Comparison of ENCODE assay signal across 21 cellular contexts in genomic region chr5:146196459-146197048, GRCh38. TPM values are rescaled to one million over a fixed set of nuclear protein-coding genes. Genes with fewer than 3 reads are reported as not detected.
DNase-seq lines count a peak whose midpoint lies in the region; ATAC-seq, FAIRE-seq and TF ChIP-seq lines count a peak whose summit lies in the region.
"Had no signal": no experiment of that assay in that cellular context is flagged by ENCODE, and none has a peak within 500 bp of the region (broad histone marks: within the 10 kb centered on the region; RNA-seq: fewer than 3 reads in every experiment).

No MANE protein-coding gene starts in this region.

- H3K56ac ChIP-seq in IMR-90 (ENCODE audit: extremely low read depth, insufficient read depth, low read length), result no peak overlapping the region

- ATAC-seq in HepG2, result no peak
- no peak for ATAC-seq in right lobe of liver
- no peak for ATAC-seq in IMR-90 (ENCODE audit: low read depth)
- no peak for ATAC-seq in K562
- no peak for ATAC-seq in HG03565 (IDR thresholded peaks at IDR 0.05; ENCODE audit: unreplicated experiment)
- ATAC-seq in left colon, result no peak
- ATAC-seq: CD8-positive, alpha-beta T cell had no signal

- H2AFZ ChIP-seq in HepG2 (ENCODE audit: low read length) (no peak overlapping the region), IMR-90 (replicated peaks; ENCODE audit: low read length, poor library complexity) (no peak overlapping the region), K562 (ENCODE audit: low read depth, low read length) (no peak overlapping the region)

- no peak overlapping the region for H4K91ac ChIP-seq in IMR-90 (ENCODE audit: insufficient read depth, low read depth, low read length)

- TF ChIP-seq POLR2A in HepG2 (IDR thresholded peaks at IDR 0.05; ENCODE audit: insufficient read depth in 1 of 2, low read depth in 2 of 2, low read length in 2 of 2) (no peak), right lobe of liver (IDR thresholded peaks at IDR 0.05) (no peak), IMR-90 (IDR thresholded peaks at IDR 0.05; ENCODE audit: low read depth, low read length) (no peak), K562 (conservative IDR thresholded peaks at IDR 0.05) (no peak)

- BruUV-seq in HepG2 (replicated peaks; lab: Mats Ljungman, UMichigan) (no TSS peak), IMR-90 (replicated peaks; lab: Mats Ljungman, UMichigan) (no TSS peak), K562 (replicated peaks; lab: Mats Ljungman, UMichigan) (no TSS peak)

- H3K9me3 ChIP-seq in HepG2 (ENCODE audit: low read length) (no peaks in the 10 kb centered on the region), right lobe of liver (no peaks in the 10 kb centered on the region), IMR-90 (ENCODE audit: control insufficient read depth, insufficient read depth, low read length) (no peaks in the 10 kb centered on the region), K562 (replicated peaks; ENCODE audit: control insufficient read depth, insufficient read depth, low read depth, low read length) (no peaks in the 10 kb centered on the region)
- H3K9me3 ChIP-seq: BLaER1 treated with 17β-estradiol and CSF1 and Interleukin-3, amounts not matched to agents 10 nM and 100 nM; Caco-2 had no signal

- no peak for TF ChIP-seq CTCF in HepG2 (CRISPR knock-in tag; IDR thresholded peaks at IDR 0.05)
- TF ChIP-seq CTCF in right lobe of liver (IDR thresholded peaks at IDR 0.05), result no peak
- no peak for TF ChIP-seq CTCF in IMR-90 (conservative IDR thresholded peaks at IDR 0.05; ENCODE audit: low read depth, low read length)
- no peak for TF ChIP-seq CTCF in K562 (IDR thresholded peaks at IDR 0.05 in 2 of 3, conservative IDR thresholded peaks at IDR 0.05 in 1 of 3; ENCODE audit: insufficient read depth in 2 of 3, low read depth in 1 of 3, low read length in 3 of 3)

- no peak overlapping the region for H2AK5ac ChIP-seq in IMR-90 (ENCODE audit: low read depth, low read length)

- no peak overlapping the region for H4K8ac ChIP-seq in IMR-90 (ENCODE audit: low read depth in 2 of 2, low read length in 2 of 2)

- no peaks in the 10 kb centered on the region for H4K20me1 ChIP-seq in HepG2 (ENCODE audit: insufficient read depth, low read length)
- H4K20me1 ChIP-seq in IMR-90 (ENCODE audit: insufficient read depth, low read length), result no peaks in the 10 kb centered on the region
- no peaks in the 10 kb centered on the region for H4K20me1 ChIP-seq in K562 (replicated peaks; ENCODE audit: control insufficient read depth, insufficient read depth, low read length)
- H4K20me1 ChIP-seq: BLaER1 treated with 17β-estradiol and CSF1 and Interleukin-3, amounts not matched to agents 10 nM and 100 nM had no signal

- H3K18ac ChIP-seq in IMR-90 (ENCODE audit: low read depth, low read length), result no peak overlapping the region

- no peaks in the 10 kb centered on the region for H3K79me2 ChIP-seq in HepG2 (ENCODE audit: insufficient read depth, low read length)
- H3K79me2 ChIP-seq in K562 (ENCODE audit: control insufficient read depth, insufficient read depth, low read length), result no peaks in the 10 kb centered on the region

- DNase-seq in HepG2 (ENCODE audit: low spot score), result no peak
- DNase-seq in right lobe of liver, result no peak
- no peak for DNase-seq in IMR-90
- no peak for DNase-seq in K562 (ENCODE audit: extremely low read depth in 1 of 4, low spot score in 3 of 4)
- DNase-seq in left colon, result no peak
- DNase-seq: ACHN; AML-193; Caco-2; Calu3; CD4-positive, alpha-beta T cell; CD8-positive, alpha-beta T cell; DMS79 treated with DMSO at 0.1 percent for 48 hours; GF-D8 had no signal

- H3K27ac ChIP-seq in HepG2 (ENCODE audit: extremely low read length, insufficient read depth, low read length) (no peak overlapping the region), right lobe of liver (no peak overlapping the region), IMR-90 (ENCODE audit: insufficient read depth, low read length) (no peak overlapping the region), K562 (ENCODE audit: extremely low read depth, low read depth, low read length) (no peak overlapping the region)
- H3K27ac ChIP-seq: 22Rv1; BLaER1 treated with 17β-estradiol and CSF1 and Interleukin-3, amounts not matched to agents 10 nM and 100 nM; C4-2B had no signal

- no peak overlapping the region for H2BK20ac ChIP-seq in IMR-90 (ENCODE audit: low read depth, low read length)

- WGBS in HepG2 (ENCODE audit: low lambda C conversion rate), result 68% methylated on average over 6 of the region's 6 CpGs
- 75% methylated on average over 3 of the region's 6 CpGs for WGBS in right lobe of liver (ENCODE audit: insufficient coverage, low coverage, low lambda C conversion rate, missing lambda C conversion rate)
- 91% methylated on average over 3 of the region's 6 CpGs; no CpG with 5 or more reads in 1 of the 2 experiments for WGBS in IMR-90 (ENCODE audit: extremely low coverage in 2 of 2, insufficient read length in 1 of 2), 2 experiments
- 69% methylated on average over 6 of the region's 6 CpGs for WGBS in K562 (ENCODE audit: insufficient coverage, low coverage, missing lambda C conversion rate)

- H3K9me1 ChIP-seq in IMR-90 (ENCODE audit: insufficient read depth, low read length) (no peaks in the 10 kb centered on the region), K562 (ENCODE audit: control insufficient read depth, insufficient read depth, low read length) (no peaks in the 10 kb centered on the region)

- H2AK9ac ChIP-seq in IMR-90 (replicated peaks; ENCODE audit: low read depth, low read length, poor library complexity), result no peak overlapping the region

- H2BK120ac ChIP-seq in IMR-90 (ENCODE audit: low read depth, low read length), result no peak overlapping the region

- H3K4me2 ChIP-seq in HepG2 (ENCODE audit: low read depth, low read length) (no peak overlapping the region), IMR-90 (ENCODE audit: low read depth, low read length) (no peak overlapping the region), K562 (ENCODE audit: insufficient read depth, low read length) (no peak overlapping the region)
- H3K4me2 ChIP-seq: BLaER1 treated with 17β-estradiol and CSF1 and Interleukin-3, amounts not matched to agents 10 nM and 100 nM had no signal

- no peak overlapping the region for H2BK5ac ChIP-seq in IMR-90 (ENCODE audit: low read depth, low read length, poor library complexity, severe bottlenecking)

- CTCF ChIA-PET in HepG2 (lab: Yijun Ruan, JAX; ENCODE audit: low intra/inter-chr PET ratio, low total read pairs), result no interaction called here
- CTCF ChIA-PET in IMR-90 (lab: Yijun Ruan, JAX), result no interaction called here
- CTCF ChIA-PET in K562 (lab: Yijun Ruan, JAX; ENCODE audit: low intra/inter-chr PET ratio), result no interaction called here

- dilution Hi-C loops in IMR-90 (cut with HindIII; ENCODE audit: low sequenced_read_pairs, unreplicated experiment), result no loop called here

- H3K4ac ChIP-seq in IMR-90 (ENCODE audit: low read depth, low read length), result no peak overlapping the region

- no peak overlapping the region for H3K9ac ChIP-seq in HepG2 (ENCODE audit: insufficient read depth, low read depth, low read length)
- H3K9ac ChIP-seq in IMR-90 (ENCODE audit: low read depth, low read length), result no peak overlapping the region
- no peak overlapping the region for H3K9ac ChIP-seq in K562 (ENCODE audit: insufficient read depth in 1 of 2, low read depth in 2 of 2, low read length in 2 of 2)
- H3K9ac ChIP-seq: BLaER1 treated with 17β-estradiol and CSF1 and Interleukin-3, amounts not matched to agents 10 nM and 100 nM had no signal

- H3K4me3 ChIP-seq in HepG2 (replicated peaks in 1 of 3; ENCODE audit: insufficient read depth in 1 of 3, low read depth in 2 of 3, low read length in 3 of 3) (no peak overlapping the region), right lobe of liver (no peak overlapping the region), IMR-90 (ENCODE audit: insufficient read depth, low read depth, low read length) (no peak overlapping the region), K562 (no peak overlapping the region)
- H3K4me3 ChIP-seq: BLaER1 treated with 17β-estradiol and CSF1 and Interleukin-3, amounts not matched to agents 10 nM and 100 nM had no signal

- no peaks in the 10 kb centered on the region; a peak in 1 of 5 replicates for H3K27me3 ChIP-seq in HepG2 (ENCODE audit: control insufficient read depth in 1 of 2, insufficient read depth in 2 of 2, low read length in 2 of 2)
- no peaks in the 10 kb centered on the region for H3K27me3 ChIP-seq in right lobe of liver
- H3K27me3 ChIP-seq in IMR-90 (ENCODE audit: control insufficient read depth, insufficient read depth, low read length), result no peaks in the 10 kb centered on the region
- H3K27me3 ChIP-seq in K562 (ENCODE audit: control insufficient read depth in 2 of 2, insufficient read depth in 2 of 2, low read length in 2 of 2), result no peaks in the 10 kb centered on the region
- H3K27me3 ChIP-seq: BLaER1 treated with 17β-estradiol and CSF1 and Interleukin-3, amounts not matched to agents 10 nM and 100 nM had no signal

- no peaks in the 10 kb centered on the region for H3K36me3 ChIP-seq in HepG2 (replicated peaks in 1 of 2; ENCODE audit: control insufficient read depth in 1 of 2, insufficient read depth in 2 of 2, low read length in 2 of 2)
- H3K36me3 ChIP-seq in right lobe of liver, result no peaks in the 10 kb centered on the region
- no peaks in the 10 kb centered on the region for H3K36me3 ChIP-seq in IMR-90 (ENCODE audit: control insufficient read depth, insufficient read depth, low read length)
- H3K36me3 ChIP-seq in K562 (ENCODE audit: control insufficient read depth, insufficient read depth, low read length), result no peaks in the 10 kb centered on the region
- H3K36me3 ChIP-seq: BLaER1 treated with 17β-estradiol and CSF1 and Interleukin-3, amounts not matched to agents 10 nM and 100 nM had no signal

- intact Hi-C loops in HepG2 (cut with micrococcal nuclease; ENCODE audit: unreplicated experiment), result no loop called here
- intact Hi-C loops in right lobe of liver (cut with DNase I), result no loop called here
- intact Hi-C loops in IMR-90 (cut with micrococcal nuclease), result no loop called here
- intact Hi-C loops in K562 (cut with micrococcal nuclease), result no loop called here
- intact Hi-C loops in left colon (cut with DNase I, micrococcal nuclease), result no loop called here

- H3K14ac ChIP-seq in IMR-90 (replicated peaks; ENCODE audit: low read depth, low read length), result no peak overlapping the region

- FAIRE-seq in HepG2 (lab: Jason Lieb, UNC) (no peak), K562 (lab: Jason Lieb, UNC) (no peak)
- FAIRE-seq: D721Med, G401.6, GM12891, GM19239 had no signal

- in situ Hi-C loops in HepG2 (cut with HindIII; ENCODE audit: extremely low pct_ligation_motif_present, low pct_unique_long_range_greater_than_20kb) (no loop called here), IMR-90 (cut with MboI; ENCODE audit: low sequenced_read_pairs) (no loop called here), K562 (cut with MboI) (no loop called here)

- H3K4me1 ChIP-seq in HepG2 (ENCODE audit: insufficient read depth, low read length) (peaks cover 30% of the 10 kb centered on the region), right lobe of liver (no peaks in the 10 kb centered on the region), IMR-90 (ENCODE audit: control insufficient read depth, insufficient read depth, low read length) (no peaks in the 10 kb centered on the region), K562 (replicated peaks in 1 of 2; ENCODE audit: control insufficient read depth in 2 of 2, insufficient read depth in 2 of 2, low read length in 2 of 2) (peaks cover under 1 to 10% of the 10 kb centered on the region in 2 experiments; a peak in 3 of 5 replicates)
- H3K4me1 ChIP-seq: BLaER1 treated with 17β-estradiol and CSF1 and Interleukin-3, amounts not matched to agents 10 nM and 100 nM; Caco-2 had no signal

- H2BK15ac ChIP-seq in IMR-90 (ENCODE audit: low read depth, low read length), result no peak overlapping the region

- H3K79me1 ChIP-seq in IMR-90 (ENCODE audit: low read depth in 1 of 2, low read length in 2 of 2), result no peaks in the 10 kb centered on the region

- POLR2A ChIA-PET in HepG2 (lab: Yijun Ruan, JAX) (no interaction called here), IMR-90 (lab: Charles Lee; ENCODE audit: unreplicated experiment) (no interaction called here), K562 (lab: Yijun Ruan, JAX) (interaction anchor here (0.8 to 1.0 kb wide), 2 partner anchors 9 to 14 kb away, joined by 3 read pairs; partner anchors contain the start of gene LARS1)

- TF ChIP-seq EP300 in HepG2 (IDR thresholded peaks at IDR 0.05; ENCODE audit: low read depth in 2 of 2, low read length in 2 of 2) (no peak), HepG2 (CRISPR knock-in tag; IDR thresholded peaks at IDR 0.05; ENCODE audit: borderline replicate concordance) (no peak), K562 (IDR thresholded peaks at IDR 0.05; ENCODE audit: low read length) (no peak)

- no peak overlapping the region for H3K23ac ChIP-seq in IMR-90 (ENCODE audit: low read depth, low read length)

- no peak for TF ChIP-seq RAD21 in HepG2 (CRISPR knock-in tag; IDR thresholded peaks at IDR 0.05)
- TF ChIP-seq RAD21 in IMR-90 (IDR thresholded peaks at IDR 0.05; ENCODE audit: low read length), result no peak
- no peak for TF ChIP-seq RAD21 in K562 (CRISPR knock-in tag; conservative IDR thresholded peaks at IDR 0.05 in 1 of 2, IDR thresholded peaks at IDR 0.05 in 1 of 2)

- no peak overlapping the region for H4K5ac ChIP-seq in IMR-90 (ENCODE audit: low read depth, low read length)

RNA-seq across cellular contexts. Expression of gene RBM27, which starts 6.9 kb away (rescaled TPM):
- total RNA-seq in HepG2 (2016; rRNA removed; fragmentation: Illumina TruSeq; extraction: Trizol) (23.4 and 31.2 TPM in 2 replicates), right lobe of liver (10 to 100 TPM in 3 of 6 experiments, 1 to 10 TPM in 3; 5.8 to 14.1 (median 9.8) TPM), IMR-90 (2012; rRNA removed) (19.2 and 25.3 TPM in 2 replicates), K562 (2014; rRNA removed) (22.9 and 25.4 TPM in 2 replicates), K562 (2014; rRNA removed; fragmentation: Illumina TruSeq; extraction: Trizol) (42.5 and 48.0 TPM in 2 replicates), K562 (2015; rRNA removed; fragmentation: Illumina TruSeq; extraction: Trizol) (39.7 and 45.4 TPM in 2 replicates), K562 (2021) (24.3 and 29.1 TPM in 2 replicates), left colon (10 to 100 TPM; 17.6 to 20.1 TPM)
- 3.1 and 4.5 TPM in 2 replicates for total RNA-seq in HepG2 (2016; cell fraction: cytosol; rRNA removed; fragmentation: Illumina TruSeq; extraction: Trizol; ENCODE audit: low read depth)
- 21.8 and 27.9 TPM in 2 replicates for total RNA-seq in HepG2 (2016; cell fraction: insoluble cytoplasmic fraction; rRNA removed; fragmentation: Illumina TruSeq; extraction: Trizol)
- total RNA-seq in HepG2 (2016; cell fraction: membrane; rRNA removed; fragmentation: Illumina TruSeq; extraction: Trizol), result 8.6 and 10.8 TPM in 2 replicates
- total RNA-seq in HepG2 (2016; cell fraction: nucleus; rRNA removed; fragmentation: Illumina TruSeq; extraction: Trizol), result 17.9 and 21.4 TPM in 2 replicates
- polyA plus RNA-seq in HepG2 (2011; rRNA removed) (9.9 and 12.9 TPM in 2 replicates), IMR-90 (2012; rRNA removed) (7.6 and 7.7 TPM in 2 replicates), K562 (2011; rRNA removed) (30.9 and 33.4 TPM in 2 replicates), K562 (2014; fragmentation: Illumina TruSeq; extraction: Trizol) (26.4 and 30.4 TPM in 2 replicates), K562 (2014; fragmentation: Nextera tagmentation; extraction: Ambion mirVana) (1 to 10 TPM; 5.3 to 8.3 TPM), K562 (2014; rRNA removed) (16.3 and 16.5 TPM in 2 replicates)
- 3.5 and 5.7 TPM in 2 replicates for polyA plus RNA-seq in HepG2 (2011; cell fraction: cytosol; rRNA removed)
- 5.9 and 7.8 TPM in 2 replicates for polyA plus RNA-seq in HepG2 (2011; cell fraction: nucleus; rRNA removed)
- 7.4 and 9.5 TPM in 2 replicates for polyA plus RNA-seq in HepG2 (2012)
- 0.54 and 0.58 TPM in 2 replicates for polyA plus RNA-seq in HepG2 (2016; cell fraction: cytosol; fragmentation: Illumina TruSeq; extraction: Trizol; ENCODE audit: low read depth)
- polyA plus RNA-seq in HepG2 (2016; cell fraction: insoluble cytoplasmic fraction; fragmentation: Illumina TruSeq; extraction: Trizol; ENCODE audit: low read depth), result 20.4 and 20.7 TPM in 2 replicates
- polyA plus RNA-seq in HepG2 (2016; cell fraction: membrane; fragmentation: Illumina TruSeq; extraction: Trizol; ENCODE audit: low read depth), result 2.8 and 3.6 TPM in 2 replicates
- 15.7 and 17.1 TPM in 2 replicates for polyA plus RNA-seq in HepG2 (2016; cell fraction: nucleus; fragmentation: Illumina TruSeq; extraction: Trizol; ENCODE audit: insufficient read depth, low read depth)
- 57.9 and 104 TPM in 2 replicates for polyA minus RNA-seq in HepG2 (2011; rRNA and poly(A)+ RNA removed; ENCODE audit: low replicate concordance)
- 32.9 and 38.0 TPM in 2 replicates for polyA minus RNA-seq in HepG2 (2011; cell fraction: cytosol; rRNA and poly(A)+ RNA removed)
- 45.3 and 46.0 TPM in 2 replicates for polyA minus RNA-seq in HepG2 (2011; cell fraction: nucleus; rRNA and poly(A)+ RNA removed)
- polyA plus RNA-seq in IMR-90 (2012; cell fraction: cytosol; rRNA removed), result 0.58 and 1.6 TPM in 2 replicates
- polyA plus RNA-seq in IMR-90 (2012; cell fraction: nucleus; rRNA removed; ENCODE audit: low replicate concordance), result 1.2 and 9.5 TPM in 2 replicates
- 46.2 and 92.1 TPM in 2 replicates for total RNA-seq in K562 (2011; cell fraction: chromatin; rRNA removed; ENCODE audit: low replicate concordance)
- 28.3 and 32.6 TPM in 2 replicates for total RNA-seq in K562 (2011; cell fraction: nucleolus; rRNA removed)
- 51.2 and 75.7 TPM in 2 replicates for total RNA-seq in K562 (2011; cell fraction: nucleoplasm; rRNA removed)
- polyA plus RNA-seq in K562 (2011; cell fraction: cytosol; rRNA removed), result 10.6 and 18.2 TPM in 2 replicates
- polyA plus RNA-seq in K562 (2011; cell fraction: nucleus; rRNA removed), result 21.2 and 31.4 TPM in 2 replicates
- polyA plus RNA-seq in K562 (2012), result 10.2 and 16.1 TPM in 2 replicates
- polyA minus RNA-seq in K562 (2011; rRNA and poly(A)+ RNA removed), result 295 and 310 TPM in 2 replicates
- 93.9 and 101 TPM in 2 replicates for polyA minus RNA-seq in K562 (2011; cell fraction: cytosol; rRNA and poly(A)+ RNA removed)
- 30.7 and 41.7 TPM in 2 replicates for polyA minus RNA-seq in K562 (2011; cell fraction: nucleus; rRNA and poly(A)+ RNA removed)

RNA-seq across cellular contexts. Expression of gene LARS1, which starts 14.1 kb away (rescaled TPM):
- total RNA-seq in HepG2 (2016; rRNA removed; fragmentation: Illumina TruSeq; extraction: Trizol), result 96.5 and 140 TPM in 2 replicates
- total RNA-seq in HepG2 (2016; cell fraction: cytosol; rRNA removed; fragmentation: Illumina TruSeq; extraction: Trizol; ENCODE audit: low read depth), result 12.2 and 15.2 TPM in 2 replicates
- 99.3 and 136 TPM in 2 replicates for total RNA-seq in HepG2 (2016; cell fraction: insoluble cytoplasmic fraction; rRNA removed; fragmentation: Illumina TruSeq; extraction: Trizol)
- total RNA-seq in HepG2 (2016; cell fraction: membrane; rRNA removed; fragmentation: Illumina TruSeq; extraction: Trizol), result 30.1 and 37.1 TPM in 2 replicates
- 102 and 112 TPM in 2 replicates for total RNA-seq in HepG2 (2016; cell fraction: nucleus; rRNA removed; fragmentation: Illumina TruSeq; extraction: Trizol)
- 21.2 and 21.8 TPM in 2 replicates for polyA plus RNA-seq in HepG2 (2011; rRNA removed)
- 7.5 and 12.4 TPM in 2 replicates for polyA plus RNA-seq in HepG2 (2011; cell fraction: cytosol; rRNA removed)
- 29.9 and 36.2 TPM in 2 replicates for polyA plus RNA-seq in HepG2 (2011; cell fraction: nucleus; rRNA removed)
- polyA plus RNA-seq in HepG2 (2012), result 68.9 and 88.6 TPM in 2 replicates
- 5.8 and 6.1 TPM in 2 replicates for polyA plus RNA-seq in HepG2 (2016; cell fraction: cytosol; fragmentation: Illumina TruSeq; extraction: Trizol; ENCODE audit: low read depth)
- polyA plus RNA-seq in HepG2 (2016; cell fraction: insoluble cytoplasmic fraction; fragmentation: Illumina TruSeq; extraction: Trizol; ENCODE audit: low read depth), result 76.4 and 84.5 TPM in 2 replicates
- 15.5 TPM in 2 replicates for polyA plus RNA-seq in HepG2 (2016; cell fraction: membrane; fragmentation: Illumina TruSeq; extraction: Trizol; ENCODE audit: low read depth)
- polyA plus RNA-seq in HepG2 (2016; cell fraction: nucleus; fragmentation: Illumina TruSeq; extraction: Trizol; ENCODE audit: insufficient read depth, low read depth), result 119 and 123 TPM in 2 replicates
- polyA minus RNA-seq in HepG2 (2011; rRNA and poly(A)+ RNA removed; ENCODE audit: low replicate concordance), result 42.7 and 58.6 TPM in 2 replicates
- 30.7 and 38.8 TPM in 2 replicates for polyA minus RNA-seq in HepG2 (2011; cell fraction: cytosol; rRNA and poly(A)+ RNA removed)
- 88.7 and 106 TPM in 2 replicates for polyA minus RNA-seq in HepG2 (2011; cell fraction: nucleus; rRNA and poly(A)+ RNA removed)
- total RNA-seq in right lobe of liver, result 10 to 100 TPM; 17.6 to 35.3 (median 27.6) TPM
- total RNA-seq in IMR-90 (2012; rRNA removed), result 70.4 and 91.4 TPM in 2 replicates
- polyA plus RNA-seq in IMR-90 (2012; rRNA removed), result 20.1 and 25.7 TPM in 2 replicates
- 3.2 and 5.8 TPM in 2 replicates for polyA plus RNA-seq in IMR-90 (2012; cell fraction: cytosol; rRNA removed)
- polyA plus RNA-seq in IMR-90 (2012; cell fraction: nucleus; rRNA removed; ENCODE audit: low replicate concordance), result 3.1 and 42.3 TPM in 2 replicates
- total RNA-seq in K562 (2011; cell fraction: chromatin; rRNA removed; ENCODE audit: low replicate concordance), result 168 and 624 TPM in 2 replicates
- total RNA-seq in K562 (2011; cell fraction: nucleolus; rRNA removed), result 53.9 and 70.5 TPM in 2 replicates
- total RNA-seq in K562 (2011; cell fraction: nucleoplasm; rRNA removed), result 141 and 178 TPM in 2 replicates
- 122 and 125 TPM in 2 replicates for total RNA-seq in K562 (2014; rRNA removed)
- 216 and 249 TPM in 2 replicates for total RNA-seq in K562 (2014; rRNA removed; fragmentation: Illumina TruSeq; extraction: Trizol)
- 149 and 164 TPM in 2 replicates for total RNA-seq in K562 (2015; rRNA removed; fragmentation: Illumina TruSeq; extraction: Trizol)
- 159 and 162 TPM in 2 replicates for total RNA-seq in K562 (2021)
- polyA plus RNA-seq in K562 (2011; rRNA removed), result 62.2 and 66.8 TPM in 2 replicates
- polyA plus RNA-seq in K562 (2011; cell fraction: cytosol; rRNA removed), result 15.1 and 43.3 TPM in 2 replicates
- 63.3 and 92.7 TPM in 2 replicates for polyA plus RNA-seq in K562 (2011; cell fraction: nucleus; rRNA removed)
- 152 and 158 TPM in 2 replicates for polyA plus RNA-seq in K562 (2012)
- polyA plus RNA-seq in K562 (2014; fragmentation: Illumina TruSeq; extraction: Trizol), result 151 and 187 TPM in 2 replicates
- polyA plus RNA-seq in K562 (2014; fragmentation: Nextera tagmentation; extraction: Ambion mirVana), result 100 to 1,000 TPM; 132 to 135 TPM
- 111 and 112 TPM in 2 replicates for polyA plus RNA-seq in K562 (2014; rRNA removed)
- 143 and 238 TPM in 2 replicates for polyA minus RNA-seq in K562 (2011; rRNA and poly(A)+ RNA removed)
- 66.3 and 108 TPM in 2 replicates for polyA minus RNA-seq in K562 (2011; cell fraction: cytosol; rRNA and poly(A)+ RNA removed)
- 50.4 and 137 TPM in 2 replicates for polyA minus RNA-seq in K562 (2011; cell fraction: nucleus; rRNA and poly(A)+ RNA removed)
- total RNA-seq in left colon, result 10 to 100 TPM; 61.7 to 87.9 TPM

Comparison
In these comparisons a context has a peak if more than half of its experiments do, and no peak if none do; other contexts are left out.
1. Of the 241 proteins assayed by ChIP-seq in both HepG2 and K562: peak only in HepG2: MAFF and MAFK; only in K562: MAFG; in both: ZNF121; in neither: 237.